Comparison of ENCODE assay signal across 12 cellular contexts in the genomic region with DNA sequence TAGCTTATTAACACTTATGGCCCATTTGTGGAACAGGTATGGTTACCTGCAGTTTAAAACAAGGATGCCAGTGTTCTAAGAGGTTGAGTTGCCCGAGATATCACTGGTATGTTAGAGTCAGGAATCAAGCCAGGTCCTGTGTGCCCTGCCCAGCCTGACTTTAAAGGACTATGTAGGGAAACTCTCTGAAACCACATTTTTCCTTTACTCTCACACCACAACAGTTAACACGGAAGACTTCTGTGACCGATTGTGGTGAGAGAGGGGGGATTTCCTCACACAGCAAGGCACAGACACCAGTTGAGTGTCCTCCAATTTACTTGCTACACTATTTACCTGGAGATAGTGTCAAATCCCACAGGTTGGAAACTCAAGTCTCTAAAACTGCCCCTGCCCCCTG. TPM values are rescaled to one million over a fixed set of nuclear protein-coding genes. Genes with fewer than 3 reads are reported as not detected.
DNase-seq lines count a peak whose midpoint lies in the region; ATAC-seq and TF ChIP-seq lines count a peak whose summit lies in the region.
"Had no signal": no experiment of that assay in that cellular context is flagged by ENCODE, and none has a peak within 500 bp of the region (broad histone marks: within the 10 kb centered on the region; RNA-seq: fewer than 3 reads in every experiment).

No MANE protein-coding gene starts in this region.

- POLR2A ChIA-PET in CD4-positive, alpha-beta T cell (lab: Charles Lee) = no interaction called here

- intact Hi-C loops in lower lobe of right lung (cut with DNase I) = no loop called here
- intact Hi-C loops in CD4-positive, alpha-beta T cell (cut with DNase I, micrococcal nuclease) = no loop called here

- TF ChIP-seq CTCF in GM06990 (IDR thresholded peaks at IDR 0.05; ENCODE audit: insufficient read depth, low read length, poor library complexity, severe bottlenecking) (no peak), lower lobe of right lung (IDR thresholded peaks at IDR 0.05) (no peak)
- no peak for TF ChIP-seq CTCF in CD4-positive, alpha-beta T cell (IDR thresholded peaks at IDR 0.05)

- H3K4me3 Mint-ChIP-seq in CD4-positive, alpha-beta T cell = no peak overlapping the region
- H3K4me3 Mint-ChIP-seq: activated naive CD4-positive, alpha-beta T cell treated with anti-CD3 and anti-CD28 coated beads, Interleukin-2, amount 10 ng/mL, durations not matched to agents 7 days and 5 days; nephron had no signal

- no peak overlapping the region for H3K27ac Mint-ChIP-seq in CD4-positive, alpha-beta T cell
- H3K27ac Mint-ChIP-seq: activated naive CD4-positive, alpha-beta T cell treated with anti-CD3 and anti-CD28 coated beads, Interleukin-2, amount 10 ng/mL, durations not matched to agents 7 days and 5 days; nephron had no signal

- H3K27me3 ChIP-seq in GM06990 (replicated peaks; ENCODE audit: control insufficient read depth, insufficient read depth, low read length) (no peaks in the 10 kb centered on the region), lower lobe of right lung (ENCODE audit: low read depth) (no peaks in the 10 kb centered on the region)
- no peaks in the 10 kb centered on the region for H3K27me3 ChIP-seq in CD4-positive, alpha-beta T cell (ENCODE audit: control insufficient read depth, insufficient read depth, low read length)
- H3K27me3 ChIP-seq: uterus had no signal

- no peak overlapping the region for H3K27ac ChIP-seq in lower lobe of right lung
- no peak overlapping the region for H3K27ac ChIP-seq in CD4-positive, alpha-beta T cell (ENCODE audit: low read depth, low read length)
- H3K27ac ChIP-seq: uterus had no signal

- CTCF ChIA-PET in CD4-positive, alpha-beta T cell (lab: Charles Lee) = interaction anchor here (0.6 kb wide), 1 partner anchor 246 kb away, joined by 3 read pairs; no protein-coding TSS in a partner anchor

- no peaks in the 10 kb centered on the region for H3K9me3 Mint-ChIP-seq in CD4-positive, alpha-beta T cell

- no peaks in the 10 kb centered on the region for H3K36me3 Mint-ChIP-seq in CD4-positive, alpha-beta T cell (ENCODE audit: low read depth)

- H3K4me1 ChIP-seq in lower lobe of right lung = peaks cover 17% of the 10 kb centered on the region
- H3K4me1 ChIP-seq: uterus had no signal

- H3K27me3 Mint-ChIP-seq in CD4-positive, alpha-beta T cell = peaks cover 6% of the 10 kb centered on the region

- H3K9me3 ChIP-seq in lower lobe of right lung = no peaks in the 10 kb centered on the region
- no peaks in the 10 kb centered on the region for H3K9me3 ChIP-seq in CD4-positive, alpha-beta T cell (ENCODE audit: control insufficient read depth, low read length)
- H3K9me3 ChIP-seq: uterus had no signal

- H3K4me1 Mint-ChIP-seq in CD4-positive, alpha-beta T cell (ENCODE audit: low read depth) = peaks cover 59% of the 10 kb centered on the region
- H3K4me1 Mint-ChIP-seq: nephron had no signal

- no peaks in the 10 kb centered on the region for H3K36me3 ChIP-seq in GM06990 (ENCODE audit: control insufficient read depth, insufficient read depth, low read length)
- H3K36me3 ChIP-seq in lower lobe of right lung = no peaks in the 10 kb centered on the region
- H3K36me3 ChIP-seq: uterus had no signal

- H3K4me3 ChIP-seq in GM06990 (replicated peaks; ENCODE audit: low read depth, low read length) = no peak overlapping the region
- H3K4me3 ChIP-seq in lower lobe of right lung = no peak overlapping the region
- H3K4me3 ChIP-seq: uterus had no signal

- in situ Hi-C loops in G401 (cut with HindIII; ENCODE audit: low sequenced_read_pairs) = no loop called here

- ATAC-seq in GM21723 (IDR thresholded peaks at IDR 0.05; ENCODE audit: unreplicated experiment) (peak; percentile 46), lower lobe of right lung (peak; percentile 51 to 68), GM21825 (IDR thresholded peaks at IDR 0.05; ENCODE audit: unreplicated experiment) (no peak)
- no peak for ATAC-seq in CD4-positive, alpha-beta T cell (ENCODE audit: poor library complexity)

- DNase-seq in GM06990 (ENCODE audit: extremely low read depth, insufficient read length) (peak; percentile 30), SW480 (ENCODE audit: low spot score) (peak; percentile 21), lower lobe of right lung (no peak), NAMALWA (ENCODE audit: low spot score) (no peak), G401 (ENCODE audit: low spot score) (no peak)
- no peak for DNase-seq in CD4-positive, alpha-beta T cell
- DNase-seq: activated naive CD4-positive, alpha-beta T cell treated with anti-CD3 and anti-CD28 coated beads, Interleukin-2, amount 10 ng/mL, durations not matched to agents 7 days and 5 days; effector memory CD4-positive, alpha-beta T cell; uterus had no signal

RNA-seq across cellular contexts. Expression of a gene that starts 47.8 kb away (rescaled TPM):
- total RNA-seq in lower lobe of right lung = 8.3 TPM
- total RNA-seq in G401 (2014; rRNA removed; shearing (Covaris generic)) = 112 and 125 TPM in 2 replicates
- under 1 TPM; 0.67 to 0.71 TPM for total RNA-seq in CD4-positive, alpha-beta T cell

Comparison
In these comparisons a context has a peak if more than half of its experiments do, and no peak if none do; other contexts are left out.
1. DNase-seq: peak in GM06990 (single experiment) and SW480 (single experiment); none in lower lobe of right lung (single experiment), NAMALWA (single experiment), G401 (single experiment) and CD4-positive, alpha-beta T cell (0 of 10).
2. ATAC-seq: peak in GM21723 (single experiment) and lower lobe of right lung (2 of 2); none in GM21825 (single experiment) and CD4-positive, alpha-beta T cell (single experiment).
3. RNA of a gene that starts 47.8 kb away (total RNA-seq): 112 to 125 TPM in G401; 8.3 TPM in lower lobe of right lung (single experiment) and 0.67 to 0.71 TPM in CD4-positive, alpha-beta T cell; every median in the first group is over 10 times any median in the second.